Comparison of ENCODE assay signal across 8 cellular contexts in the genomic region with DNA sequence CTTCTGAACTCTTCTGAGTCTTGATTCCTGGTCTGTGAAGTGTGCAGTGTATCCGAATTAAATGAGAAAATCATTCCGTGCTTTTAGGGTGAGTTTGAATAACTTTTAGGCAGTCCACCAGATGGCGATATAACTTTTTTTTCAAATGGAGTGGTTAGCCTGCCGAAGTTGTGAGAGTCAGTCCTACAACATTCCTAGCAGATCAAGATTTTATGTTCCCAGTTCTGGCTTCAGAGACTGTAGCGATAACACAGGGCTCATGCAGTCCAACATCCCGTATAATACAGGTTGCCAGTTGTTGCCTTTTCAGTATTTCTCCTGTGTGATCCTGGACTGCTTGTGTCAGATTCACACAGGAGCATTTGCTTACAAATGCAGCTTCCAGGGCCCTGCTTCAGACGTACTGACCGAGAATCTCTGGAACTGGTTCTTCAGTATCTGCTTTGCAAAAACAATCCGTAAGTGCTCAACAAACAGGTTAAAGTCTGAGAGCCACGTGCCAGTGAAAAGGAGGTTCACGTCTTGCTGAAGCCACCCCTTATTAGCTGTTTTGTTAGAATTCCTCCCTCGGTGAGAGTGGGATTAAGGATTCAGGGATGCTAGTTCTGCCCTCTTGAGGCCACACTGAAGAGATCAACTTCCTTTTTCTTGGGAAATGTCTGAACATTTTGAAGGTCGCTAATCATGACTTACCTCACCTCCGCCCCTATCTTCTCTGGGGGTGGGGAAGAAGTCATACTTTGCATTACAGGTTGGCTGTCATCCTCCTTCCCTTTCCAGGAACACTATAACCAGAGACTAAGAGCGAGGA. TPM values are rescaled to one million over a fixed set of nuclear protein-coding genes. Genes with fewer than 3 reads are reported as not detected.
A peak's percentile ranks its signal among the peaks of the same experiment; 100 is the strongest.
DNase-seq lines count a peak whose midpoint lies in the region; ATAC-seq and TF ChIP-seq lines count a peak whose summit lies in the region.

No MANE protein-coding gene starts in this region.

- peaks cover 28% of the 10 kb centered on the region for H3K4me1 ChIP-seq in adipocyte (ENCODE audit: control insufficient read depth, insufficient read depth, low read length)

- peaks cover 4% of the 10 kb centered on the region for H3K9me3 Mint-ChIP-seq in progenitor cell of endocrine pancreas (ENCODE audit: low read depth)
- H3K9me3 Mint-ChIP-seq in activated T-helper 2 cell treated with anti-CD3 and anti-CD28 coated beads, Interferon-gamma antibody, Interleukin-2, Interleukin-4, amounts not matched to agents 10 μg/mL and 5 μg/mL and 100 μg/mL, durations not matched to agents 14 hours and 24 hours and 36 hours, result peaks cover 4% of the 10 kb centered on the region

- H3K36me3 ChIP-seq in adipocyte (ENCODE audit: control insufficient read depth, insufficient read depth, low read length, severe bottlenecking), result peaks cover 37% of the 10 kb centered on the region

- no peaks in the 10 kb centered on the region for H3K9me3 ChIP-seq in adipocyte (ENCODE audit: control insufficient read depth, low read length)

- H3K9ac ChIP-seq in adipocyte (ENCODE audit: low read length), result peak overlapping the region; percentile 79

- H3K27me3 Mint-ChIP-seq in progenitor cell of endocrine pancreas, result peaks cover 34% of the 10 kb centered on the region
- peaks cover 13% of the 10 kb centered on the region for H3K27me3 Mint-ChIP-seq in activated T-helper 2 cell treated with anti-CD3 and anti-CD28 coated beads, Interferon-gamma antibody, Interleukin-2, Interleukin-4, amounts not matched to agents 10 μg/mL and 5 μg/mL and 100 μg/mL, durations not matched to agents 14 hours and 24 hours and 36 hours (ENCODE audit: low read depth)

- DNase-seq in COLO829 (ENCODE audit: low spot score) (peak; percentile 52), NCI-H1694 (lab: John Stamatoyannopoulos, UW) (peak; percentile 52), adipocyte (ENCODE audit: low read depth) (peak; percentile 78), left ventricle myocardium superior (no peak), progenitor cell of endocrine pancreas (ENCODE audit: low spot score, unreplicated experiment) (no peak)
- no peak for DNase-seq in activated T-helper 2 cell treated with anti-CD3 and anti-CD28 coated beads, Interferon-gamma antibody, Interleukin-2, Interleukin-4, amounts not matched to agents 10 μg/mL and 5 μg/mL and 100 μg/mL, durations not matched to agents 14 hours and 24 hours and 36 hours (ENCODE audit: low spot score)

- ATAC-seq in GM18873 (IDR thresholded peaks at IDR 0.05; ENCODE audit: low FRiP score, unreplicated experiment) (peak; percentile 60), left ventricle myocardium superior (peak; percentile 86), HG02973 (IDR thresholded peaks at IDR 0.05; ENCODE audit: unreplicated experiment) (no peak)

- H3K4me3 Mint-ChIP-seq in progenitor cell of endocrine pancreas (ENCODE audit: low read depth), result peak overlapping the region; percentile 71
- no peak overlapping the region for H3K4me3 Mint-ChIP-seq in activated T-helper 2 cell treated with anti-CD3 and anti-CD28 coated beads, Interferon-gamma antibody, Interleukin-2, Interleukin-4, amounts not matched to agents 10 μg/mL and 5 μg/mL and 100 μg/mL, durations not matched to agents 14 hours and 24 hours and 36 hours (ENCODE audit: low read depth)

- H3K36me3 Mint-ChIP-seq in progenitor cell of endocrine pancreas (ENCODE audit: insufficient read depth), result peaks cover 1% of the 10 kb centered on the region
- H3K36me3 Mint-ChIP-seq in activated T-helper 2 cell treated with anti-CD3 and anti-CD28 coated beads, Interferon-gamma antibody, Interleukin-2, Interleukin-4, amounts not matched to agents 10 μg/mL and 5 μg/mL and 100 μg/mL, durations not matched to agents 14 hours and 24 hours and 36 hours (ENCODE audit: low read depth), result peaks cover 11% of the 10 kb centered on the region

- H3K4me3 ChIP-seq in adipocyte (ENCODE audit: low read length), result peak overlapping the region; percentile 68

- H3K27me3 ChIP-seq in adipocyte (replicated peaks; ENCODE audit: control insufficient read depth, insufficient read depth, low read length), result no peaks in the 10 kb centered on the region

- peaks cover 1% of the 10 kb centered on the region for H3K4me1 Mint-ChIP-seq in progenitor cell of endocrine pancreas (ENCODE audit: low read depth)
- peaks cover 13% of the 10 kb centered on the region for H3K4me1 Mint-ChIP-seq in activated T-helper 2 cell treated with anti-CD3 and anti-CD28 coated beads, Interferon-gamma antibody, Interleukin-2, Interleukin-4, amounts not matched to agents 10 μg/mL and 5 μg/mL and 100 μg/mL, durations not matched to agents 14 hours and 24 hours and 36 hours (ENCODE audit: low read depth)

- TF ChIP-seq CTCF in progenitor cell of endocrine pancreas (IDR thresholded peaks at IDR 0.05; ENCODE audit: unreplicated experiment), result peak; percentile 57

- intact Hi-C loops in left ventricle myocardium superior (cut with micrococcal nuclease), result loop anchor here (5.0 kb wide), 1 partner anchor 46 kb away; a partner anchor contains a TSS
- intact Hi-C loops in activated T-helper 2 cell treated with anti-CD3 and anti-CD28 coated beads, Interferon-gamma antibody, Interleukin-2, Interleukin-4, amounts not matched to agents 10 μg/mL and 5 μg/mL and 100 μg/mL, durations not matched to agents 14 hours and 24 hours and 36 hours (cut with micrococcal nuclease), result loop anchor here (1.0 to 5.0 kb wide), 2 partner anchors 46 to 239 kb away; no protein-coding TSS in a partner anchor

- H3K27ac Mint-ChIP-seq in progenitor cell of endocrine pancreas, result no peak overlapping the region
- H3K27ac Mint-ChIP-seq in activated T-helper 2 cell treated with anti-CD3 and anti-CD28 coated beads, Interferon-gamma antibody, Interleukin-2, Interleukin-4, amounts not matched to agents 10 μg/mL and 5 μg/mL and 100 μg/mL, durations not matched to agents 14 hours and 24 hours and 36 hours, result no peak overlapping the region

RNA-seq across cellular contexts. Expression of a gene that starts 22.8 kb away (rescaled TPM):
- total RNA-seq in left ventricle myocardium superior (15.2 TPM), progenitor cell of endocrine pancreas (11.5 and 12.2 TPM in 2 replicates)
- total RNA-seq in activated T-helper 2 cell treated with anti-CD3 and anti-CD28 coated beads, Interferon-gamma antibody, Interleukin-2, Interleukin-4, amounts not matched to agents 10 μg/mL and 5 μg/mL and 100 μg/mL, durations not matched to agents 14 hours and 24 hours and 36 hours, result 24.5 and 25.7 TPM in 2 replicates

RNA-seq across cellular contexts. Expression of a gene that starts 42.5 kb away (rescaled TPM):
- total RNA-seq in left ventricle myocardium superior (43.5 TPM), progenitor cell of endocrine pancreas (68.6 and 73.3 TPM in 2 replicates)
- total RNA-seq in activated T-helper 2 cell treated with anti-CD3 and anti-CD28 coated beads, Interferon-gamma antibody, Interleukin-2, Interleukin-4, amounts not matched to agents 10 μg/mL and 5 μg/mL and 100 μg/mL, durations not matched to agents 14 hours and 24 hours and 36 hours, result 40.9 and 44.7 TPM in 2 replicates

RNA-seq across cellular contexts. Expression of a gene that starts 45.0 kb away (rescaled TPM):
- not detected for total RNA-seq in left ventricle myocardium superior
- not detected in 2 replicates for total RNA-seq in progenitor cell of endocrine pancreas
- 1.7 and 1.8 TPM in 2 replicates for total RNA-seq in activated T-helper 2 cell treated with anti-CD3 and anti-CD28 coated beads, Interferon-gamma antibody, Interleukin-2, Interleukin-4, amounts not matched to agents 10 μg/mL and 5 μg/mL and 100 μg/mL, durations not matched to agents 14 hours and 24 hours and 36 hours

Comparison
In these comparisons a context has a peak if more than half of its experiments do, and no peak if none do; other contexts are left out.
1. DNase-seq: peak in COLO829 (single experiment), NCI-H1694 (single experiment) and adipocyte (single experiment); none in left ventricle myocardium superior (single experiment), progenitor cell of endocrine pancreas (single experiment) and activated T-helper 2 cell treated with anti-CD3 and anti-CD28 coated beads, Interferon-gamma antibody, Interleukin-2, Interleukin-4, amounts not matched to agents 10 μg/mL and 5 μg/mL and 100 μg/mL, durations not matched to agents 14 hours and 24 hours and 36 hours (single experiment).